ENCODE assay signal across 8 cellular contexts in genomic region chr3:18111702-18112311, GRCh38.
DNase-seq lines count a peak whose midpoint lies in the region; ATAC-seq and TF ChIP-seq lines count a peak whose summit lies in the region.

No MANE protein-coding gene starts in this region.

- TF ChIP-seq CTCF in activated B cell treated with CpG ODN at 0.5 μM for 24 hours (IDR thresholded peaks at IDR 0.05) (no peak), osteoblast (IDR thresholded peaks at IDR 0.05; ENCODE audit: extremely low read depth, low read depth, low read length) (no peak)

- H3K27me3 ChIP-seq in osteoblast (ENCODE audit: insufficient read depth, low read length), result no peaks in the 10 kb centered on the region

- peak overlapping the region; percentile 87 for H3K4me2 ChIP-seq in osteoblast (ENCODE audit: insufficient read depth, low read length)

- H3K36me3 Mint-ChIP-seq in activated B cell treated with CpG ODN at 0.5 μM for 24 hours (ENCODE audit: low read depth), result no peaks in the 10 kb centered on the region

- H3K9me3 Mint-ChIP-seq in activated B cell treated with CpG ODN at 0.5 μM for 24 hours, result no peaks in the 10 kb centered on the region

- no peaks in the 10 kb centered on the region for H3K36me3 ChIP-seq in osteoblast (ENCODE audit: insufficient read depth, low read length)

- DNase-seq in NCI-H82 (lab: John Stamatoyannopoulos, UW) (peak; percentile 28), NCI-H82 treated with DMSO at 0.1 percent for 48 hours (lab: John Stamatoyannopoulos, UW; ENCODE audit: unreplicated experiment) (no peak), activated B cell treated with CpG ODN at 0.5 μM for 24 hours (no peak), osteoblast (ENCODE audit: insufficient read length, low spot score, missing footprints) (peak; percentile 58), activated gamma-delta T cell treated with Interleukin-2 at 50 U/mL for 16 hours (no peak), cortex of kidney (lab: John Stamatoyannopoulos, UW) (no peak)

- H3K27me3 Mint-ChIP-seq in activated B cell treated with CpG ODN at 0.5 μM for 24 hours, result no peaks in the 10 kb centered on the region

- H3K4me1 ChIP-seq in osteoblast (ENCODE audit: insufficient read depth, low read length), result peaks cover 6% of the 10 kb centered on the region

- CTCF ChIA-PET in activated B cell treated with CpG ODN at 0.5 μM for 24 hours (lab: Charles Lee), result no interaction called here

- H3K79me2 ChIP-seq in osteoblast (ENCODE audit: insufficient read depth, low read length), result no peaks in the 10 kb centered on the region

- POLR2A ChIA-PET in activated B cell treated with CpG ODN at 0.5 μM for 24 hours (lab: Charles Lee), result interaction anchor here (1.5 kb wide), 1 partner anchor 15 kb away, joined by 4 read pairs; no protein-coding TSS in a partner anchor

- H3K9me3 ChIP-seq in osteoblast (ENCODE audit: low read depth, low read length), result no peaks in the 10 kb centered on the region

- H3K27ac Mint-ChIP-seq in activated B cell treated with CpG ODN at 0.5 μM for 24 hours, result no peak overlapping the region

- ATAC-seq in GM21423 (IDR thresholded peaks at IDR 0.05; ENCODE audit: unreplicated experiment) (peak; percentile 89), HG03521 (IDR thresholded peaks at IDR 0.05; ENCODE audit: unreplicated experiment) (peak; percentile 81), activated B cell treated with CpG ODN at 0.5 μM for 24 hours (ENCODE audit: low read depth) (peak; percentile 28)

- intact Hi-C loops in activated B cell treated with CpG ODN at 0.5 μM for 24 hours (cut with micrococcal nuclease), result loop anchor here (2.0 kb wide), 1 partner anchor 15 kb away; no protein-coding TSS in a partner anchor

- H4K20me1 ChIP-seq in osteoblast (ENCODE audit: insufficient read depth, low read length), result no peaks in the 10 kb centered on the region

- H3K4me3 ChIP-seq in osteoblast (ENCODE audit: insufficient read depth, low read length), result peak overlapping the region; percentile 67

- peak overlapping the region; percentile 88 for H2AFZ ChIP-seq in osteoblast (ENCODE audit: low read length)

- peaks cover 11% of the 10 kb centered on the region for H3K4me1 Mint-ChIP-seq in activated B cell treated with CpG ODN at 0.5 μM for 24 hours

- H3K27ac ChIP-seq in osteoblast (ENCODE audit: low read depth, low read length), result peak overlapping the region; percentile 54

- peak overlapping the region; percentile 66 for H3K4me3 Mint-ChIP-seq in activated B cell treated with CpG ODN at 0.5 μM for 24 hours

Comparison
In these comparisons a context has a peak if more than half of its experiments do, and no peak if none do; other contexts are left out.
1. DNase-seq: peak in NCI-H82 (single experiment) and osteoblast (single experiment); none in NCI-H82 treated with DMSO at 0.1 percent for 48 hours (single experiment), activated B cell treated with CpG ODN at 0.5 μM for 24 hours (single experiment), activated gamma-delta T cell treated with Interleukin-2 at 50 U/mL for 16 hours (single experiment) and cortex of kidney (single experiment).
2. ATAC-seq: peak in every context shown above with its lines; median percentile 89 in GM21423; 81 in HG03521; 28 in activated B cell treated with CpG ODN at 0.5 μM for 24 hours.